10 cellular contexts compared by ENCODE assay signal in the genomic region with DNA sequence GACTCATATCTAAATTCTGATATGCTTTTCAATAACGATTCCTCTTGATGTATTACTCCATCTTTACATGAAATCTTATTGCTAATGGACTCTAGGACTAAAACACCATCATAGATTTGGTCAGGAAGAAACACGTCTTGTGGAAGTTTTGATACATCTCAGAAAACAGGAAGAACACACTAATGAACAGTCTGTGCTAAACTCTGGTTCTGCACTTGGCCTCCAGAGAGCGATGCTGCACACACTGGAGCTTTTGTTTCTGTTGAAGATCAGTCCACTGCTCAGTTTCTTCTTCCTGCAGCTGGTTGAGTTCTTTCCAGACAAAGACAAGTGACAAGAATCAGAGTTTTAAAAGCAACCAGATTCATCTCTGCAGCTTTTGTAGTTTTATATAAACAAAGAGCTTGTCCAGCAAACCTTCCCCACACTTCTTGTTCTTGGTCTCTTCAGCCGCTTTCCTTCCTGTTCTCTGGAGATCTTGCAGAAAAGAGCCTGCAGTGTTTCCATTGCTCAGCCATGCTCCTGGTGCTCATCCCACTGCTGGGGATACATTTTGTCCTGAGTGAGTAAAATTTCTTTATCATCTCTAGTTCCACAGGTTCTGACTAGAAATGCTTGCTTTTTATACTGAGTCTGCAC.
DNase-seq lines count a peak whose midpoint lies in the region; ATAC-seq and TF ChIP-seq lines count a peak whose summit lies in the region.
"Had no signal": no experiment of that assay in that cellular context is flagged by ENCODE, and none has a peak within 500 bp of the region (broad histone marks: within the 10 kb centered on the region; RNA-seq: fewer than 3 reads in every experiment).

No MANE protein-coding gene starts in this region.

- DNase-seq in activated CD8-positive, alpha-beta memory T cell treated with anti-CD3 and anti-CD28 coated beads, Interleukin-2, amount 50 U/mL, for 4 hours = peak; percentile 25
- no peak for DNase-seq in activated CD8-positive, alpha-beta memory T cell treated with anti-CD3 and anti-CD28 coated beads for 24 hours
- DNase-seq in activated CD4-positive, alpha-beta T cell treated with anti-CD3 and anti-CD28 coated beads for 48 hours = peak; percentile 24
- peak; percentile 5 for DNase-seq in fibroblast of mammary gland (ENCODE audit: low read depth)
- DNase-seq in substantia nigra (lab: John Stamatoyannopoulos, UW) = peak in 18 of 49 donors; percentile 0 to 53 (median 13)
- no peak for DNase-seq in left ventricle myocardium inferior
- no peak for DNase-seq in COLO668 (lab: John Stamatoyannopoulos, UW; ENCODE audit: unreplicated experiment)
- DNase-seq: NCI-H1417 treated with DMSO at 0.1 percent for 48 hours had no signal

- no peak for ATAC-seq in HG03354 (IDR thresholded peaks at IDR 0.05; ENCODE audit: poor library complexity, severe bottlenecking, unreplicated experiment)

- intact Hi-C loops in left ventricle myocardium inferior (cut with micrococcal nuclease) = no loop called here

- TF ChIP-seq CTCF in fibroblast of mammary gland (conservative IDR thresholded peaks at IDR 0.05; ENCODE audit: control insufficient read depth, insufficient read depth, low read depth, low read length) = peak; percentile 49
- TF ChIP-seq CTCF in left ventricle myocardium inferior (IDR thresholded peaks at IDR 0.05; ENCODE audit: borderline replicate concordance) = no peak

- H3K4me3 ChIP-seq in fibroblast of mammary gland (ENCODE audit: control insufficient read depth, low read depth, low read length) (no peak overlapping the region), left ventricle myocardium inferior (no peak overlapping the region)
- H3K4me3 ChIP-seq: BLaER1 had no signal

- H3K9me3 ChIP-seq in left ventricle myocardium inferior (replicated peaks) = no peaks in the 10 kb centered on the region

- H3K36me3 ChIP-seq in left ventricle myocardium inferior = no peaks in the 10 kb centered on the region
- H3K36me3 ChIP-seq: BLaER1 had no signal

- H3K27ac ChIP-seq in substantia nigra (ENCODE audit: low read depth, low read length, poor library complexity, severe bottlenecking) (peak overlapping the region; percentile 14), left ventricle myocardium inferior (replicated peaks) (no peak overlapping the region)
- H3K27ac ChIP-seq: BLaER1 had no signal

- no peaks in the 10 kb centered on the region for H3K4me1 ChIP-seq in left ventricle myocardium inferior
- H3K4me1 ChIP-seq: BLaER1 had no signal

- H3K27me3 ChIP-seq in left ventricle myocardium inferior (ENCODE audit: low read depth) = peaks cover 11% of the 10 kb centered on the region
- H3K27me3 ChIP-seq: BLaER1 had no signal

Comparison
In these comparisons a context has a peak if more than half of its experiments do, and no peak if none do; other contexts are left out.
1. DNase-seq: peak in activated CD8-positive, alpha-beta memory T cell treated with anti-CD3 and anti-CD28 coated beads, Interleukin-2, amount 50 U/mL, for 4 hours (single experiment), activated CD4-positive, alpha-beta T cell treated with anti-CD3 and anti-CD28 coated beads for 48 hours (single experiment) and fibroblast of mammary gland (single experiment); none in activated CD8-positive, alpha-beta memory T cell treated with anti-CD3 and anti-CD28 coated beads for 24 hours (single experiment), left ventricle myocardium inferior (single experiment) and COLO668 (single experiment).